32 cellular contexts compared by ENCODE assay signal in genomic region chr12:69658203-69658602, GRCh38. TPM values are rescaled to one million over a fixed set of nuclear protein-coding genes. Genes with fewer than 3 reads are reported as not detected.
"Had no signal": no experiment of that assay in that cellular context is flagged by ENCODE, and none has a peak within 500 bp of the region (broad histone marks: within the 10 kb centered on the region; RNA-seq: fewer than 3 reads in every experiment).

No MANE protein-coding gene starts in this region.

- H3K4me3 ChIP-seq: ovary, uterus had no signal

- ATAC-seq: activated T-cell treated with anti-CD3 and anti-CD28 coated beads, Interleukin-2, amount 50 U/mL, for 4 hours; activated T-helper 17 cell treated with anti-CD3 and anti-CD28 coated beads, Interleukin-2, amount 50 U/mL, for 72 hours; natural killer cell treated with Interleukin-12 subunit alpha and Interleukin-12 subunit beta and Interleukin-15 and Interleukin-18, amount 100 ng/mL, for 72 hours; stimulated activated effector memory CD8-positive, alpha-beta T cell treated with anti-CD3 and anti-CD28 coated beads, Interleukin-12 subunit alpha, Interleukin-12 subunit beta, amount 100 ng/mL, for 72 hours; stimulated activated naive CD8-positive, alpha-beta T cell treated with anti-CD3 and anti-CD28 coated beads, Interleukin-15, amount 100 ng/mL, for 72 hours had no signal

- H3K9me3 ChIP-seq: ovary, uterus had no signal

- H3K36me3 Mint-ChIP-seq: activated CD4-positive, alpha-beta memory T cell treated with anti-CD3 and anti-CD28 coated beads for 36 hours; memory B cell; natural killer cell treated with Interleukin-12 subunit alpha and Interleukin-12 subunit beta and Interleukin-15 and Interleukin-18, amount 100 ng/mL, for 72 hours; stimulated activated effector memory CD8-positive, alpha-beta T cell treated with anti-CD3 and anti-CD28 coated beads, Interleukin-12 subunit alpha, Interleukin-12 subunit beta, amount 100 ng/mL, for 72 hours; type B pancreatic cell had no signal

- H3K4me1 Mint-ChIP-seq: activated CD4-positive, alpha-beta T cell treated with anti-CD3 and anti-CD28 coated beads, Interleukin-2, amount 10 ng/mL, durations not matched to agents 24 days and 14 days; activated T-helper 17 cell treated with anti-CD3 and anti-CD28 coated beads, Interleukin-2, amount 50 U/mL, for 72 hours; central memory CD8-positive, alpha-beta T cell; endodermal cell; memory B cell; stimulated activated effector memory CD8-positive, alpha-beta T cell treated with anti-CD3 and anti-CD28 coated beads, Interleukin-12 subunit alpha, Interleukin-12 subunit beta, amount 100 ng/mL, for 72 hours; stimulated activated naive CD8-positive, alpha-beta T cell treated with anti-CD3 and anti-CD28 coated beads, Interleukin-15, amount 100 ng/mL, for 72 hours had no signal

- H3K27ac Mint-ChIP-seq: activated CD4-positive, alpha-beta memory T cell treated with anti-CD3 and anti-CD28 coated beads for 36 hours; activated CD4-positive, alpha-beta T cell treated with anti-CD3 and anti-CD28 coated beads, Interleukin-2, amount 10 ng/mL, durations not matched to agents 24 days and 14 days; activated T-helper 17 cell treated with anti-CD3 and anti-CD28 coated beads, Interleukin-2, amount 50 U/mL, for 72 hours; dendritic cell treated with granulocyte-macrophage colony-stimulating factor and Interleukin-4, amounts not matched to agents 40 ng/mL and 50 ng/mL, for 4 days; endodermal cell; memory B cell; natural killer cell treated with Interleukin-12 subunit alpha and Interleukin-12 subunit beta and Interleukin-15 and Interleukin-18, amount 100 ng/mL, for 72 hours; progenitor cell of endocrine pancreas; stimulated activated effector memory CD8-positive, alpha-beta T cell treated with anti-CD3 and anti-CD28 coated beads, Interleukin-12 subunit alpha, Interleukin-12 subunit beta, amount 100 ng/mL, for 72 hours; T-helper 1 cell treated with Interleukin-12 subunit alpha and Interleukin-12 subunit beta and Interleukin-4 antibody, amounts not matched to agents 30 μg/mL and 1 μg/mL, for 36 hours; type B pancreatic cell had no signal

- DNase-seq: activated CD4-positive, alpha-beta memory T cell treated with anti-CD3 and anti-CD28 coated beads for 36 hours; activated CD4-positive, alpha-beta T cell treated with anti-CD3 and anti-CD28 coated beads, Interleukin-2, amount 10 ng/mL, durations not matched to agents 24 days and 14 days; activated CD4-positive, CD25-positive, alpha-beta regulatory T cell treated with anti-CD3 and anti-CD28 coated beads, Interleukin-2, amount 50 U/mL, for 72 hours; activated CD8-positive, alpha-beta memory T cell treated with anti-CD3 and anti-CD28 coated beads, Interleukin-2, amount 50 U/mL, for 48 hours; activated gamma-delta T cell treated with Interleukin-2 at 50 U/mL for 16 hours; activated naive CD4-positive, alpha-beta T cell treated with anti-CD3 and anti-CD28 coated beads, Interleukin-2, amount 50 U/mL, for 16 hours; activated T-cell treated with anti-CD3 and anti-CD28 coated beads, Interleukin-2, amount 50 U/mL, for 4 hours; amygdala; endodermal cell; head of caudate nucleus; hippocampal formation; ovary; retina; small intestine; stimulated activated CD4-positive, alpha-beta T cell treated with anti-CD3 and anti-CD28 coated beads, Interleukin-4, amount 100 ng/mL, for 24 hours; stimulated activated naive CD8-positive, alpha-beta T cell treated with anti-CD3 and anti-CD28 coated beads, Interleukin-15, amount 100 ng/mL, for 72 hours; substantia nigra; T-helper 9 cell; uterus; WERI-Rb-1 had no signal

- H3K27me3 Mint-ChIP-seq: progenitor cell of endocrine pancreas, type B pancreatic cell had no signal

- H3K27ac ChIP-seq: ovary, uterus, WERI-Rb-1 had no signal

- H3K9me3 Mint-ChIP-seq: activated CD4-positive, alpha-beta memory T cell treated with anti-CD3 and anti-CD28 coated beads for 36 hours; activated CD4-positive, alpha-beta T cell treated with anti-CD3 and anti-CD28 coated beads, Interleukin-2, amount 10 ng/mL, durations not matched to agents 24 days and 14 days; activated T-cell treated with anti-CD3 and anti-CD28 coated beads, Interleukin-2, amount 50 U/mL, for 4 hours; activated T-helper 17 cell treated with anti-CD3 and anti-CD28 coated beads, Interleukin-2, amount 50 U/mL, for 72 hours; central memory CD8-positive, alpha-beta T cell; dendritic cell treated with granulocyte-macrophage colony-stimulating factor and Interleukin-4, amounts not matched to agents 40 ng/mL and 50 ng/mL, for 4 days; endodermal cell; memory B cell; natural killer cell treated with Interleukin-12 subunit alpha and Interleukin-12 subunit beta and Interleukin-15 and Interleukin-18, amount 100 ng/mL, for 72 hours; stimulated activated effector memory CD8-positive, alpha-beta T cell treated with anti-CD3 and anti-CD28 coated beads, Interleukin-12 subunit alpha, Interleukin-12 subunit beta, amount 100 ng/mL, for 72 hours; stimulated activated naive CD8-positive, alpha-beta T cell treated with anti-CD3 and anti-CD28 coated beads, Interleukin-15, amount 100 ng/mL, for 72 hours; T-helper 1 cell treated with Interleukin-12 subunit alpha and Interleukin-12 subunit beta and Interleukin-4 antibody, amounts not matched to agents 30 μg/mL and 1 μg/mL, for 36 hours; type B pancreatic cell had no signal

- H3K4me1 ChIP-seq: uterus had no signal

- H3K36me3 ChIP-seq: ovary, uterus, WERI-Rb-1 had no signal

- H3K4me3 Mint-ChIP-seq: activated CD4-positive, alpha-beta memory T cell treated with anti-CD3 and anti-CD28 coated beads for 36 hours; activated CD4-positive, alpha-beta T cell treated with anti-CD3 and anti-CD28 coated beads, Interleukin-2, amount 10 ng/mL, durations not matched to agents 24 days and 14 days; activated T-cell treated with anti-CD3 and anti-CD28 coated beads, Interleukin-2, amount 50 U/mL, for 4 hours; activated T-helper 17 cell treated with anti-CD3 and anti-CD28 coated beads, Interleukin-2, amount 50 U/mL, for 72 hours; central memory CD8-positive, alpha-beta T cell; dendritic cell treated with granulocyte-macrophage colony-stimulating factor and Interleukin-4, amounts not matched to agents 40 ng/mL and 50 ng/mL, for 4 days; endodermal cell; memory B cell; natural killer cell treated with Interleukin-12 subunit alpha and Interleukin-12 subunit beta and Interleukin-15 and Interleukin-18, amount 100 ng/mL, for 72 hours; stimulated activated effector memory CD8-positive, alpha-beta T cell treated with anti-CD3 and anti-CD28 coated beads, Interleukin-12 subunit alpha, Interleukin-12 subunit beta, amount 100 ng/mL, for 72 hours; stimulated activated naive CD8-positive, alpha-beta T cell treated with anti-CD3 and anti-CD28 coated beads, Interleukin-15, amount 100 ng/mL, for 72 hours; T-helper 1 cell treated with Interleukin-12 subunit alpha and Interleukin-12 subunit beta and Interleukin-4 antibody, amounts not matched to agents 30 μg/mL and 1 μg/mL, for 36 hours; type B pancreatic cell had no signal

- H3K27me3 ChIP-seq: ovary, uterus had no signal

RNA-seq across cellular contexts. Expression of gene BEST3, which starts 40.9 kb away (rescaled TPM):
- total RNA-seq: activated CD4-positive, alpha-beta memory T cell treated with anti-CD3 and anti-CD28 coated beads for 36 hours; activated CD4-positive, alpha-beta T cell treated with anti-CD3 and anti-CD28 coated beads, Interleukin-2, amount 10 ng/mL, durations not matched to agents 24 days and 14 days; activated T-cell treated with anti-CD3 and anti-CD28 coated beads, Interleukin-2, amount 50 U/mL, for 4 hours; activated T-helper 17 cell treated with anti-CD3 and anti-CD28 coated beads, Interleukin-2, amount 50 U/mL, for 72 hours; endodermal cell; natural killer cell treated with Interleukin-12 subunit alpha and Interleukin-12 subunit beta and Interleukin-15 and Interleukin-18, amount 100 ng/mL, for 72 hours; ovary; progenitor cell of endocrine pancreas; sciatic nerve had no signal

RNA-seq across cellular contexts. Expression of gene LRRC10, which starts 47.5 kb away (rescaled TPM):
- total RNA-seq: activated CD4-positive, alpha-beta memory T cell treated with anti-CD3 and anti-CD28 coated beads for 36 hours; activated CD4-positive, alpha-beta T cell treated with anti-CD3 and anti-CD28 coated beads, Interleukin-2, amount 10 ng/mL, durations not matched to agents 24 days and 14 days; activated T-cell treated with anti-CD3 and anti-CD28 coated beads, Interleukin-2, amount 50 U/mL, for 4 hours; activated T-helper 17 cell treated with anti-CD3 and anti-CD28 coated beads, Interleukin-2, amount 50 U/mL, for 72 hours; endodermal cell; kidney; lower leg skin; natural killer cell treated with Interleukin-12 subunit alpha and Interleukin-12 subunit beta and Interleukin-15 and Interleukin-18, amount 100 ng/mL, for 72 hours; ovary; progenitor cell of endocrine pancreas; sciatic nerve; uterus had no signal
- polyA plus RNA-seq: ovary, small intestine had no signal
